ENCODE assay signal across 38 cellular contexts in genomic region chr9:85746309-85746708, GRCh38.
"Had no signal": no experiment of that assay in that cellular context is flagged by ENCODE, and none has a peak within 500 bp of the region (broad histone marks: within the 10 kb centered on the region; RNA-seq: fewer than 3 reads in every experiment).

No MANE protein-coding gene starts in this region.

- H3K4me1 ChIP-seq: breast epithelium had no signal

- H3K27me3 Mint-ChIP-seq: activated naive CD4-positive, alpha-beta T cell treated with anti-CD3 and anti-CD28 coated beads, Interleukin-2, amount 50 U/mL, for 24 hours; activated naive CD8-positive, alpha-beta T cell treated with anti-CD3 and anti-CD28 coated beads for 36 hours; central memory CD8-positive, alpha-beta T cell had no signal

- H3K36me3 Mint-ChIP-seq: activated naive CD4-positive, alpha-beta T cell treated with anti-CD3 and anti-CD28 coated beads, Interleukin-2, amount 10 ng/mL, durations not matched to agents 7 days and 5 days; activated naive CD4-positive, alpha-beta T cell treated with anti-CD3 and anti-CD28 coated beads, Interleukin-2, amount 50 U/mL, for 24 hours; activated naive CD4-positive, alpha-beta T cell treated with anti-CD3 and anti-CD28 coated beads, Interleukin-2, amount 50 U/mL, for 72 hours; activated naive CD8-positive, alpha-beta T cell; activated naive CD8-positive, alpha-beta T cell treated with anti-CD3 and anti-CD28 coated beads for 36 hours; activated naive CD8-positive, alpha-beta T cell treated with anti-CD3 and anti-CD28 coated beads, Interleukin-2, amount 10 ng/mL, durations not matched to agents 7 days and 5 days; brain had no signal

- ATAC-seq: activated naive CD4-positive, alpha-beta T cell treated with anti-CD3 and anti-CD28 coated beads, Interleukin-2, amount 50 U/mL, for 72 hours; activated naive CD8-positive, alpha-beta T cell treated with anti-CD3 and anti-CD28 coated beads, Interleukin-2, amount 50 U/mL, for 24 hours; activated T-cell treated with anti-CD3 and anti-CD28 coated beads, Interleukin-2, amount 50 U/mL, for 4 hours; activated T-cell treated with anti-CD3 and anti-CD28 coated beads, Interleukin-2, amount 50 U/mL, for 72 hours; activated T-helper 17 cell treated with anti-CD3 and anti-CD28 coated beads, Interleukin-2, amount 50 U/mL, for 72 hours; body of pancreas had no signal

- H3K9me3 ChIP-seq: adrenal gland, ascending aorta, body of pancreas, breast epithelium had no signal

- H3K9me3 Mint-ChIP-seq: activated naive CD4-positive, alpha-beta T cell treated with anti-CD3 and anti-CD28 coated beads for 36 hours; activated naive CD4-positive, alpha-beta T cell treated with anti-CD3 and anti-CD28 coated beads, Interleukin-2, amount 10 ng/mL, durations not matched to agents 7 days and 5 days; activated naive CD4-positive, alpha-beta T cell treated with anti-CD3 and anti-CD28 coated beads, Interleukin-2, amount 50 U/mL, for 24 hours; activated naive CD4-positive, alpha-beta T cell treated with anti-CD3 and anti-CD28 coated beads, Interleukin-2, amount 50 U/mL, for 72 hours; activated naive CD8-positive, alpha-beta T cell treated with anti-CD3 and anti-CD28 coated beads for 36 hours; activated naive CD8-positive, alpha-beta T cell treated with anti-CD3 and anti-CD28 coated beads, Interleukin-2, amount 10 ng/mL, durations not matched to agents 7 days and 5 days; activated naive CD8-positive, alpha-beta T cell treated with anti-CD3 and anti-CD28 coated beads, Interleukin-2, amount 50 U/mL, for 24 hours; activated T-cell treated with anti-CD3 and anti-CD28 coated beads, Interleukin-2, amount 50 U/mL, for 24 hours; activated T-cell treated with anti-CD3 and anti-CD28 coated beads, Interleukin-2, amount 50 U/mL, for 4 hours; activated T-cell treated with anti-CD3 and anti-CD28 coated beads, Interleukin-2, amount 50 U/mL, for 72 hours; activated T-helper 1 cell treated with anti-CD3 and anti-CD28 coated beads, Interleukin-12 subunit alpha, Interleukin-12 subunit beta, Interleukin-2, Interleukin-4 antibody, amounts not matched to agents 30 ng/mL and 10 ng/mL and 1 ng/mL, durations not matched to agents 14 hours and 24 hours and 36 hours; activated T-helper 17 cell treated with anti-CD3 and anti-CD28 coated beads, Interleukin-2, amount 50 U/mL, for 72 hours; activated T-helper 2 cell treated with anti-CD3 and anti-CD28 coated beads, Interferon-gamma antibody, Interleukin-2, Interleukin-4, amounts not matched to agents 10 μg/mL and 5 μg/mL and 100 μg/mL, durations not matched to agents 14 hours and 24 hours and 36 hours; brain; central memory CD8-positive, alpha-beta T cell had no signal

- H3K27ac ChIP-seq: adrenal gland, ascending aorta, body of pancreas, brain microvascular endothelial cell, breast epithelium, cardiac muscle cell had no signal

- DNase-seq: activated effector memory CD4-positive, alpha-beta T cell treated with anti-CD3 and anti-CD28 coated beads, Interleukin-2, amount 50 U/mL, for 16 hours; activated effector memory CD4-positive, alpha-beta T cell treated with Interleukin-2 at 50 U/mL for 16 hours; activated gamma-delta T cell; activated gamma-delta T cell treated with Interleukin-2 at 50 U/mL for 16 hours; activated naive CD4-positive, alpha-beta T cell; activated naive CD4-positive, alpha-beta T cell treated with anti-CD3 and anti-CD28 coated beads for 36 hours; activated naive CD4-positive, alpha-beta T cell treated with anti-CD3 and anti-CD28 coated beads, Interleukin-2, amount 10 ng/mL, durations not matched to agents 7 days and 5 days; activated naive CD4-positive, alpha-beta T cell treated with anti-CD3 and anti-CD28 coated beads, Interleukin-2, amount 50 U/mL, for 16 hours; activated naive CD4-positive, alpha-beta T cell treated with Interleukin-2 at 50 U/mL for 16 hours; activated naive CD8-positive, alpha-beta T cell treated with anti-CD3 and anti-CD28 coated beads for 36 hours; activated naive CD8-positive, alpha-beta T cell treated with anti-CD3 and anti-CD28 coated beads, Interleukin-2, amount 10 ng/mL, durations not matched to agents 7 days and 5 days; activated naive CD8-positive, alpha-beta T cell treated with anti-CD3 and anti-CD28 coated beads, Interleukin-2, amount 50 U/mL, for 24 hours; activated T-cell treated with anti-CD3 and anti-CD28 coated beads, Interleukin-2, amount 50 U/mL, for 1 hour; activated T-cell treated with anti-CD3 and anti-CD28 coated beads, Interleukin-2, amount 50 U/mL, for 24 hours; activated T-cell treated with anti-CD3 and anti-CD28 coated beads, Interleukin-2, amount 50 U/mL, for 4 hours; activated T-cell treated with anti-CD3 and anti-CD28 coated beads, Interleukin-2, amount 50 U/mL, for 48 hours; activated T-cell treated with anti-CD3 and anti-CD28 coated beads, Interleukin-2, amount 50 U/mL, for 72 hours; adrenal gland; amniotic stem cell; amygdala; anterior cingulate cortex; aorta; body of pancreas; brain microvascular endothelial cell; caudate nucleus; central memory CD4-positive, alpha-beta T cell; cerebellar nuclear complex had no signal

- H3K27ac Mint-ChIP-seq: activated naive CD4-positive, alpha-beta T cell treated with anti-CD3 and anti-CD28 coated beads for 36 hours; activated naive CD4-positive, alpha-beta T cell treated with anti-CD3 and anti-CD28 coated beads, Interleukin-2, amount 10 ng/mL, durations not matched to agents 7 days and 5 days; activated naive CD4-positive, alpha-beta T cell treated with anti-CD3 and anti-CD28 coated beads, Interleukin-2, amount 50 U/mL, for 24 hours; activated naive CD4-positive, alpha-beta T cell treated with anti-CD3 and anti-CD28 coated beads, Interleukin-2, amount 50 U/mL, for 72 hours; activated naive CD8-positive, alpha-beta T cell; activated naive CD8-positive, alpha-beta T cell treated with anti-CD3 and anti-CD28 coated beads for 36 hours; activated naive CD8-positive, alpha-beta T cell treated with anti-CD3 and anti-CD28 coated beads, Interleukin-2, amount 10 ng/mL, durations not matched to agents 7 days and 5 days; activated naive CD8-positive, alpha-beta T cell treated with anti-CD3 and anti-CD28 coated beads, Interleukin-2, amount 50 U/mL, for 24 hours; activated T-cell treated with anti-CD3 and anti-CD28 coated beads, Interleukin-2, amount 50 U/mL, for 24 hours; activated T-cell treated with anti-CD3 and anti-CD28 coated beads, Interleukin-2, amount 50 U/mL, for 72 hours; activated T-helper 1 cell treated with anti-CD3 and anti-CD28 coated beads, Interleukin-12 subunit alpha, Interleukin-12 subunit beta, Interleukin-2, Interleukin-4 antibody, amounts not matched to agents 30 ng/mL and 10 ng/mL and 1 ng/mL, durations not matched to agents 14 hours and 24 hours and 36 hours; activated T-helper 17 cell treated with anti-CD3 and anti-CD28 coated beads, Interleukin-2, amount 50 U/mL, for 72 hours; activated T-helper 2 cell treated with anti-CD3 and anti-CD28 coated beads, Interferon-gamma antibody, Interleukin-2, Interleukin-4, amounts not matched to agents 10 μg/mL and 5 μg/mL and 100 μg/mL, durations not matched to agents 14 hours and 24 hours and 36 hours had no signal

- H3K4me3 ChIP-seq: adrenal gland, ascending aorta, body of pancreas, breast epithelium, cardiac muscle cell had no signal

- H3K4me3 Mint-ChIP-seq: activated naive CD4-positive, alpha-beta T cell treated with anti-CD3 and anti-CD28 coated beads for 36 hours; activated naive CD4-positive, alpha-beta T cell treated with anti-CD3 and anti-CD28 coated beads, Interleukin-2, amount 10 ng/mL, durations not matched to agents 7 days and 5 days; activated naive CD4-positive, alpha-beta T cell treated with anti-CD3 and anti-CD28 coated beads, Interleukin-2, amount 50 U/mL, for 24 hours; activated naive CD8-positive, alpha-beta T cell; activated naive CD8-positive, alpha-beta T cell treated with anti-CD3 and anti-CD28 coated beads for 36 hours; activated naive CD8-positive, alpha-beta T cell treated with anti-CD3 and anti-CD28 coated beads, Interleukin-2, amount 10 ng/mL, durations not matched to agents 7 days and 5 days; activated naive CD8-positive, alpha-beta T cell treated with anti-CD3 and anti-CD28 coated beads, Interleukin-2, amount 50 U/mL, for 24 hours; activated T-cell treated with anti-CD3 and anti-CD28 coated beads, Interleukin-2, amount 50 U/mL, for 24 hours; activated T-cell treated with anti-CD3 and anti-CD28 coated beads, Interleukin-2, amount 50 U/mL, for 4 hours; activated T-cell treated with anti-CD3 and anti-CD28 coated beads, Interleukin-2, amount 50 U/mL, for 72 hours; activated T-helper 1 cell treated with anti-CD3 and anti-CD28 coated beads, Interleukin-12 subunit alpha, Interleukin-12 subunit beta, Interleukin-2, Interleukin-4 antibody, amounts not matched to agents 30 ng/mL and 10 ng/mL and 1 ng/mL, durations not matched to agents 14 hours and 24 hours and 36 hours; activated T-helper 17 cell treated with anti-CD3 and anti-CD28 coated beads, Interleukin-2, amount 50 U/mL, for 72 hours; central memory CD8-positive, alpha-beta T cell had no signal

- H3K36me3 ChIP-seq: adrenal gland, ascending aorta, brain microvascular endothelial cell, breast epithelium, cardiac muscle cell had no signal
